Comparison of ENCODE assay signal across 9 cellular contexts in genomic region chr2:191696001-191696400, GRCh38. TPM values are rescaled to one million over a fixed set of nuclear protein-coding genes. Genes with fewer than 3 reads are reported as not detected.
A peak's percentile ranks its signal among the peaks of the same experiment; 100 is the strongest.
DNase-seq lines count a peak whose midpoint lies in the region; TF ChIP-seq lines count a peak whose summit lies in the region.
"Had no signal": no experiment of that assay in that cellular context is flagged by ENCODE, and none has a peak within 500 bp of the region (broad histone marks: within the 10 kb centered on the region; RNA-seq: fewer than 3 reads in every experiment).

No MANE protein-coding gene starts in this region.

- H3K9me3 ChIP-seq in MG63 = no peaks in the 10 kb centered on the region

- POLR2A ChIA-PET in RWPE1 (lab: Yijun Ruan, JAX; ENCODE audit: low non-redundant PET) = no interaction called here

- H3K4me3 ChIP-seq in ACC112 (ENCODE audit: low read depth, low read length) (no peak overlapping the region), MG63 (no peak overlapping the region), brain microvascular endothelial cell (ENCODE audit: low read depth, low read length) (no peak overlapping the region)

- H2AFZ ChIP-seq in ACC112 (ENCODE audit: low read length, unreplicated experiment) = no peak overlapping the region

- H3K27me3 ChIP-seq in ACC112 (ENCODE audit: insufficient read depth, low read length) = no peaks in the 10 kb centered on the region
- no peaks in the 10 kb centered on the region for H3K27me3 ChIP-seq in MG63
- H3K27me3 ChIP-seq in brain microvascular endothelial cell (replicated peaks) = no peaks in the 10 kb centered on the region

- H3K79me2 ChIP-seq in ACC112 (ENCODE audit: control insufficient read depth, insufficient read depth, low read length, unreplicated experiment) = no peaks in the 10 kb centered on the region

- TF ChIP-seq CTCF in brain microvascular endothelial cell (IDR thresholded peaks at IDR 0.05; ENCODE audit: low read depth, low read length, missing control alignments) = no peak
- TF ChIP-seq CTCF in RWPE1 (conservative IDR thresholded peaks at IDR 0.05; ENCODE audit: low read depth) = no peak

- in situ Hi-C loops in brain microvascular endothelial cell (cut with HindIII; ENCODE audit: low pct_ligation_motif_present, low sequenced_read_pairs) = loop anchor here (25.0 kb wide), 1 partner anchor 134 kb away; no protein-coding TSS in a partner anchor

- H3K27ac ChIP-seq in ACC112 (ENCODE audit: low read depth, low read length) (peak overlapping the region; percentile 40; the same call in 1 of the 2 replicates), brain microvascular endothelial cell (no peak overlapping the region), RWPE1 (no peak overlapping the region)

- DNase-seq in MG63 = peak; percentile 82
- DNase-seq in brain microvascular endothelial cell = peak; percentile 92
- peak; percentile 90 for DNase-seq in kidney tubule cell (ENCODE audit: low spot score)
- no peak for DNase-seq in activated effector memory CD4-positive, alpha-beta T cell treated with anti-CD3 and anti-CD28 coated beads, Interleukin-2, amount 50 U/mL, for 16 hours
- no peak for DNase-seq in RWPE1 (ENCODE audit: low spot score)
- no peak for DNase-seq in activated CD4-positive, CD25-positive, alpha-beta regulatory T cell (lab: John Stamatoyannopoulos, UW)
- no peak for DNase-seq in iPS-NIHi7 (ENCODE audit: extremely low spot score)
- DNase-seq: CD4-positive, CD25-positive, alpha-beta regulatory T cell had no signal

- peaks cover 33% of the 10 kb centered on the region for H3K4me1 ChIP-seq in ACC112 (ENCODE audit: control insufficient read depth, insufficient read depth, low read length, unreplicated experiment)

- H3K36me3 ChIP-seq in ACC112 (ENCODE audit: insufficient read depth, low read length) (peaks cover 5% of the 10 kb centered on the region), MG63 (no peaks in the 10 kb centered on the region), brain microvascular endothelial cell (replicated peaks) (no peaks in the 10 kb centered on the region)

- CTCF ChIA-PET in RWPE1 (lab: Yijun Ruan, JAX) = interaction anchor here (1.0 to 1.1 kb wide), 2 partner anchors 15 to 125 kb away, joined by 4 to 6 read pairs; no protein-coding TSS in a partner anchor

RNA-seq across cellular contexts. Expression of gene NABP1, which starts 18.1 kb away (rescaled TPM):
- total RNA-seq in MG63 (2014; rRNA removed; shearing (Covaris generic); ENCODE audit: low replicate concordance) = 15.8 and 24.1 TPM in 2 replicates

Comparison
In these comparisons a context has a peak if more than half of its experiments do, and no peak if none do; other contexts are left out.
1. DNase-seq: peak in MG63 (single experiment), brain microvascular endothelial cell (single experiment) and kidney tubule cell (single experiment); none in activated effector memory CD4-positive, alpha-beta T cell treated with anti-CD3 and anti-CD28 coated beads, Interleukin-2, amount 50 U/mL, for 16 hours (single experiment), RWPE1 (single experiment), activated CD4-positive, CD25-positive, alpha-beta regulatory T cell (0 of 4) and iPS-NIHi7 (single experiment).